Comparison of ENCODE assay signal across 18 cellular contexts in genomic region chr10:125296598-125296997, GRCh38.
"Had no signal": no experiment of that assay in that cellular context is flagged by ENCODE, and none has a peak within 500 bp of the region (broad histone marks: within the 10 kb centered on the region; RNA-seq: fewer than 3 reads in every experiment).

No MANE protein-coding gene starts in this region.

- H3K4me3 ChIP-seq: colonic mucosa, hepatocyte, right atrium auricular region, sigmoid colon, skin epidermis, testis, tibial nerve, upper lobe of right lung had no signal

- DNase-seq: colonic mucosa; dermis blood vessel endothelial cell; erythroblast; foreskin melanocyte; head of caudate nucleus; kidney glomerular epithelial cell; natural killer cell; sigmoid colon; stimulated activated CD4-positive, alpha-beta T cell treated with anti-CD3 and anti-CD28 coated beads, Interleukin-2, amount 100 ng/mL, for 24 hours; stimulated activated CD4-positive, alpha-beta T cell treated with anti-CD3 and anti-CD28 coated beads, Interleukin-4, amount 100 ng/mL, for 4 hours; stimulated activated naive B cell treated with anti-CD40 and anti-IgM and Interleukin-4, amounts not matched to agents 10 μg/mL and 1 μg/mL and 100 μg/mL, for 72 hours; stimulated activated naive CD8-positive, alpha-beta T cell treated with anti-CD3 and anti-CD28 coated beads, Interleukin-15, amount 100 ng/mL, for 72 hours; testis; upper lobe of right lung had no signal

- H3K4me2 ChIP-seq: hepatocyte had no signal

- H3K27me3 ChIP-seq: colonic mucosa, hepatocyte, right atrium auricular region, sigmoid colon, testis, tibial nerve, upper lobe of right lung had no signal

- H3K4me1 ChIP-seq: colonic mucosa, right atrium auricular region, sigmoid colon, testis, tibial nerve, upper lobe of right lung had no signal

- ATAC-seq: natural killer cell; stimulated activated naive B cell treated with anti-CD40 and anti-IgM and Interleukin-4, amounts not matched to agents 10 μg/mL and 1 μg/mL and 100 μg/mL, for 72 hours; stimulated activated naive CD8-positive, alpha-beta T cell treated with anti-CD3 and anti-CD28 coated beads, Interleukin-15, amount 100 ng/mL, for 72 hours; upper lobe of right lung had no signal

- H3K9me3 ChIP-seq: colonic mucosa, right atrium auricular region, sigmoid colon, testis, tibial nerve, upper lobe of right lung had no signal

- H3K27ac ChIP-seq: colonic mucosa, hepatocyte, right atrium auricular region, sigmoid colon, skin epidermis, testis, tibial nerve, upper lobe of right lung had no signal

- H3K36me3 ChIP-seq: colonic mucosa, right atrium auricular region, sigmoid colon, tibial nerve, upper lobe of right lung had no signal

- H2AFZ ChIP-seq: hepatocyte had no signal

- H3K79me2 ChIP-seq: hepatocyte had no signal
